15 cellular contexts compared by ENCODE assay signal in genomic region chr13:61913183-61913582, GRCh38.
DNase-seq lines count a peak whose midpoint lies in the region; ATAC-seq and TF ChIP-seq lines count a peak whose summit lies in the region.
"Had no signal": no experiment of that assay in that cellular context is flagged by ENCODE, and none has a peak within 500 bp of the region (broad histone marks: within the 10 kb centered on the region; RNA-seq: fewer than 3 reads in every experiment).

No MANE protein-coding gene starts in this region.

- ATAC-seq in HG02642 (IDR thresholded peaks at IDR 0.05; ENCODE audit: poor library complexity, unreplicated experiment): no peak
- ATAC-seq in GM21526 (IDR thresholded peaks at IDR 0.05; ENCODE audit: low FRiP score, unreplicated experiment): no peak
- no peak for ATAC-seq in body of pancreas
- ATAC-seq: A549, HCT116 had no signal

- intact Hi-C loops in body of pancreas (cut with DNase I): no loop called here

- no peaks in the 10 kb centered on the region for H3K4me1 ChIP-seq in body of pancreas
- H3K4me1 ChIP-seq: A549, BLaER1, Caco-2 had no signal

- H3K9me3 ChIP-seq in body of pancreas: no peaks in the 10 kb centered on the region
- H3K9me3 ChIP-seq: A549, BLaER1, Caco-2 had no signal

- DNase-seq in HT1080 (ENCODE audit: low read depth) (peak; percentile 15), epithelial cell of esophagus (ENCODE audit: low read depth) (peak; percentile 1), iris pigment epithelial cell (ENCODE audit: low read depth) (peak; percentile 15), NCI-H2107 treated with DMSO at 0.1 percent for 48 hours (lab: John Stamatoyannopoulos, UW; ENCODE audit: unreplicated experiment) (no peak), body of pancreas (no peak)
- DNase-seq: Caco-2; CD8-positive, alpha-beta memory T cell; DMS53; GM23248; IMR-90 had no signal

- H3K27ac ChIP-seq in body of pancreas: no peak overlapping the region
- H3K27ac ChIP-seq: A549, BLaER1, GM23248 had no signal

- WGBS in body of pancreas, 2 donors: 78 to 83% methylated on average over 1 of the region's 1 CpG

- TF ChIP-seq POLR2A in body of pancreas (IDR thresholded peaks at IDR 0.05): no peak

- H3K36me3 ChIP-seq in body of pancreas (replicated peaks in 1 of 2; ENCODE audit: insufficient read depth in 1 of 2, low read depth in 2 of 2): no peaks in the 10 kb centered on the region
- H3K36me3 ChIP-seq: BLaER1 had no signal

- TF ChIP-seq CTCF in epithelial cell of esophagus (IDR thresholded peaks at IDR 0.05; ENCODE audit: insufficient read depth, low read depth, low read length, missing control alignments) (no peak), body of pancreas (IDR thresholded peaks at IDR 0.05) (no peak)

- no peaks in the 10 kb centered on the region for H3K27me3 ChIP-seq in body of pancreas
- H3K27me3 ChIP-seq: BLaER1 had no signal

- H3K4me3 ChIP-seq in epithelial cell of esophagus (ENCODE audit: low read length): no peak overlapping the region
- no peak overlapping the region for H3K4me3 ChIP-seq in body of pancreas
- H3K4me3 ChIP-seq: A549, BLaER1, GM23248 had no signal

Comparison
In these comparisons a context has a peak if more than half of its experiments do, and no peak if none do; other contexts are left out.
1. DNase-seq: peak in HT1080 (single experiment), epithelial cell of esophagus (single experiment) and iris pigment epithelial cell (single experiment); none in NCI-H2107 treated with DMSO at 0.1 percent for 48 hours (single experiment) and body of pancreas (0 of 4).